In the genomic region with DNA sequence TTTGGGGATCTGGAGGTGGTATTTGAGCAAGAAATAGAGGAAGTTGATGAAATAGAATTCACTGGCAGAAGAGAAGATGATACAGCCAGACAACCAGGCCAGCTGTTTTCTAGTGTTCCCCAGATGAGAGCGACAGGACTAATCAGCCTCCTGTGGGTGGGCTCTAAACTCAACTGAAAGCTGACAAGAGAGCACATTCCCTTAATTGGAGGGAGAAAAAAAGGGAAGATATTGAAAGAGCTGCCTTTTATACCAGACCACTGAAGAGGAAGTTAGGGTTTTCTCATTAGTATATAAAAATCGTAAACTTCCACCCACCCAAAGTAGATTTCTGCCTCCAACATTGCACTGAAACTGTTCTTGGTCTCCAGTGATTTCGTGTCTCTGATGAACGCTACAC, we compare ENCODE assay signal across 21 cellular contexts. TPM values are rescaled to one million over a fixed set of nuclear protein-coding genes. Genes with fewer than 3 reads are reported as not detected.
DNase-seq lines count a peak whose midpoint lies in the region; ATAC-seq, FAIRE-seq and TF ChIP-seq lines count a peak whose summit lies in the region.
"Had no signal": no experiment of that assay in that cellular context is flagged by ENCODE, and none has a peak within 500 bp of the region (broad histone marks: within the 10 kb centered on the region; RNA-seq: fewer than 3 reads in every experiment).

No MANE protein-coding gene starts in this region.

- no peak overlapping the region for H3K4me3 Mint-ChIP-seq in natural killer cell
- no peak overlapping the region for H3K4me3 Mint-ChIP-seq in natural killer cell treated with Interleukin-12 subunit alpha and Interleukin-12 subunit beta and Interleukin-15 and Interleukin-18, amount 100 ng/mL, for 72 hours
- H3K4me3 Mint-ChIP-seq: CD8-positive, alpha-beta memory T cell had no signal

- H3K27ac Mint-ChIP-seq in natural killer cell, result peak overlapping the region; percentile 0 to 29
- H3K27ac Mint-ChIP-seq in natural killer cell treated with Interleukin-12 subunit alpha and Interleukin-12 subunit beta and Interleukin-15 and Interleukin-18, amount 100 ng/mL, for 72 hours, result peak overlapping the region in 1 of 2 donors; percentile 12
- H3K27ac Mint-ChIP-seq: progenitor cell of endocrine pancreas had no signal

- H3K27ac ChIP-seq in OCI-LY7 (ENCODE audit: low read depth, low read length, poor library complexity, severe bottlenecking) (no peak overlapping the region), H1 (ENCODE audit: low read depth, low read length) (no peak overlapping the region)

- H3K4me3 ChIP-seq in OCI-LY7 (ENCODE audit: low read depth, low read length, poor library complexity, severe bottlenecking) (no peak overlapping the region), H1 (ENCODE audit: extremely low read depth in 1 of 4, insufficient read depth in 2 of 4, low read depth in 3 of 4, low read length in 4 of 4) (no peak overlapping the region)
- H3K4me3 ChIP-seq: smooth muscle cell had no signal

- TF ChIP-seq CTCF in natural killer cell (IDR thresholded peaks at IDR 0.05), result no peak
- TF ChIP-seq CTCF in OCI-LY7 (conservative IDR thresholded peaks at IDR 0.05; ENCODE audit: low read length), result no peak
- no peak for TF ChIP-seq CTCF in H1 (IDR thresholded peaks at IDR 0.05; ENCODE audit: control extremely low read depth in 1 of 3, insufficient read depth in 1 of 3, low read depth in 1 of 3, low read length in 3 of 3)

- H3K9me3 ChIP-seq in OCI-LY7 (ENCODE audit: low read length), result no peaks in the 10 kb centered on the region
- H3K9me3 ChIP-seq in H1 (ENCODE audit: insufficient read depth in 2 of 2, low read depth in 1 of 2, low read length in 1 of 2), result no peaks in the 10 kb centered on the region

- TF ChIP-seq RAD21 in H1 (IDR thresholded peaks at IDR 0.05 in 1 of 2, conservative IDR thresholded peaks at IDR 0.05 in 1 of 2; ENCODE audit: low read depth in 2 of 2, low read length in 2 of 2), result no peak

- intact Hi-C loops in natural killer cell (cut with micrococcal nuclease) (no loop called here), OCI-LY7 (cut with micrococcal nuclease; ENCODE audit: unreplicated experiment) (no loop called here)

- H3K79me2 ChIP-seq in OCI-LY7 (ENCODE audit: insufficient read depth, low read depth, low read length), result no peaks in the 10 kb centered on the region
- H3K79me2 ChIP-seq in H1 (ENCODE audit: control insufficient read depth in 1 of 2, insufficient read depth in 2 of 2, low read length in 2 of 2), result no peaks in the 10 kb centered on the region

- no peaks in the 10 kb centered on the region for H3K79me1 ChIP-seq in H1 (ENCODE audit: low read depth, low read length)

- H3K27me3 ChIP-seq in H1 (replicated peaks in 1 of 4; ENCODE audit: control insufficient read depth in 3 of 4, extremely low read depth in 1 of 4, insufficient read depth in 3 of 4, low read length in 3 of 4), result no peaks in the 10 kb centered on the region

- ATAC-seq in natural killer cell (no peak), GM19463 (IDR thresholded peaks at IDR 0.05; ENCODE audit: unreplicated experiment) (no peak), GM21737 (IDR thresholded peaks at IDR 0.05; ENCODE audit: unreplicated experiment) (no peak), HG03342 (IDR thresholded peaks at IDR 0.05; ENCODE audit: unreplicated experiment) (no peak)
- ATAC-seq in natural killer cell treated with Interleukin-12 subunit alpha and Interleukin-12 subunit beta and Interleukin-15 and Interleukin-18, amount 100 ng/mL, for 72 hours, result no peak

- H3K23me2 ChIP-seq in H1 (ENCODE audit: low read depth, low read length), result no peaks in the 10 kb centered on the region

- H2AFZ ChIP-seq in OCI-LY7 (ENCODE audit: low read length) (no peak overlapping the region), H1 (ENCODE audit: low read length) (no peak overlapping the region)

- no peak overlapping the region for H3K4ac ChIP-seq in H1 (replicated peaks; ENCODE audit: insufficient read length, low read depth, low read length)

- no peak for TF ChIP-seq POLR2A in H1 (IDR thresholded peaks at IDR 0.05; ENCODE audit: control extremely low read depth in 1 of 2, low read depth in 2 of 2, low read length in 2 of 2)

- peaks cover 10 to 14% of the 10 kb centered on the region in 2 donors for H3K4me1 Mint-ChIP-seq in natural killer cell
- no peaks in the 10 kb centered on the region for H3K4me1 Mint-ChIP-seq in natural killer cell treated with Interleukin-12 subunit alpha and Interleukin-12 subunit beta and Interleukin-15 and Interleukin-18, amount 100 ng/mL, for 72 hours (ENCODE audit: low read depth in 2 of 2)

- peak overlapping the region; percentile 75; the same call in 1 of the 2 replicates for H2AK5ac ChIP-seq in H1 (ENCODE audit: low read depth, low read length)

- no peaks in the 10 kb centered on the region for H3K9me3 Mint-ChIP-seq in natural killer cell
- H3K9me3 Mint-ChIP-seq in natural killer cell treated with Interleukin-12 subunit alpha and Interleukin-12 subunit beta and Interleukin-15 and Interleukin-18, amount 100 ng/mL, for 72 hours, result no peaks in the 10 kb centered on the region
- H3K9me3 Mint-ChIP-seq: CD8-positive, alpha-beta memory T cell had no signal

- 91% methylated on average over 4 of the region's 4 CpGs; no CpG with 5 or more reads in 1 of the 2 experiments for WGBS in H1 (ENCODE audit: extremely low coverage in 1 of 2, insufficient coverage in 1 of 2, insufficient read length in 1 of 2, insufficient replicate concordance in 2 of 2, low coverage in 1 of 2, low lambda C conversion rate in 2 of 2, missing lambda C conversion rate in 1 of 2), 2 experiments

- no TSS peak for BruUV-seq in OCI-LY7 (replicated peaks; lab: Mats Ljungman, UMichigan)

- TF ChIP-seq EP300 in H1 (IDR thresholded peaks at IDR 0.05; ENCODE audit: borderline replicate concordance in 1 of 2, low read depth in 2 of 2, low read length in 2 of 2), result no peak

- H2BK120ac ChIP-seq in H1 (replicated peaks; ENCODE audit: low read depth, low read length), result no peak overlapping the region

- no peak overlapping the region for H3K18ac ChIP-seq in H1 (ENCODE audit: extremely low read depth, low read length)

- DNase-seq in natural killer cell, result no peak
- no peak for DNase-seq in natural killer cell treated with Interleukin-12 subunit alpha and Interleukin-12 subunit beta and Interleukin-15 and Interleukin-18, amount 100 ng/mL, for 72 hours (ENCODE audit: low spot score)
- DNase-seq in OCI-LY7 (ENCODE audit: low spot score), result no peak
- peak in 1 of 2 experiments; percentile 1 for DNase-seq in H1 (ENCODE audit: low read depth in 1 of 2, low spot score in 2 of 2)
- DNase-seq in mucosa of gallbladder (ENCODE audit: low spot score), result no peak
- DNase-seq: 8988T; activated CD4-positive, alpha-beta T cell treated with anti-CD3 and anti-CD28 coated beads for 1 hour; activated naive CD4-positive, alpha-beta T cell; CD8-positive, alpha-beta memory T cell; foreskin fibroblast; HCEC 1CT; NCI-H2081; NCI-H526 treated with DMSO at 0.1 percent for 48 hours; RPMI8226; T-helper 1 cell had no signal

- H3K23ac ChIP-seq in H1 (ENCODE audit: insufficient read length), result no peak overlapping the region

- POLR2A ChIA-PET in OCI-LY7 (lab: Charles Lee), result no interaction called here
- POLR2A ChIA-PET in H1 (lab: Charles Lee; ENCODE audit: partially characterized antibody), result no interaction called here

- no peak overlapping the region for H4K8ac ChIP-seq in H1 (ENCODE audit: extremely low read depth, insufficient read depth, low read length)

- no peak overlapping the region for H2BK20ac ChIP-seq in H1 (ENCODE audit: low read length)

- H3K27me3 Mint-ChIP-seq in natural killer cell (ENCODE audit: low read depth in 2 of 2), result no peaks in the 10 kb centered on the region
- H3K27me3 Mint-ChIP-seq in natural killer cell treated with Interleukin-12 subunit alpha and Interleukin-12 subunit beta and Interleukin-15 and Interleukin-18, amount 100 ng/mL, for 72 hours, result no peaks in the 10 kb centered on the region
- H3K27me3 Mint-ChIP-seq: progenitor cell of endocrine pancreas had no signal

- no peak overlapping the region for H3K9ac ChIP-seq in H1 (replicated peaks in 1 of 4; ENCODE audit: extremely low read depth in 1 of 4, low read depth in 3 of 4, low read length in 3 of 4)

- H3K14ac ChIP-seq in H1 (ENCODE audit: insufficient read length), result no peak overlapping the region

- CTCF ChIA-PET in OCI-LY7 (lab: Charles Lee; ENCODE audit: unreplicated experiment) (no interaction called here), H1 (lab: Charles Lee; ENCODE audit: partially characterized antibody) (interaction anchor here (1.3 to 1.5 kb wide), 2 partner anchors 21 to 91 kb away, joined by 3 to 4 read pairs; no protein-coding TSS in a partner anchor)

- H2BK12ac ChIP-seq in H1 (ENCODE audit: low read depth, low read length), result no peak overlapping the region

- H4K91ac ChIP-seq in H1 (replicated peaks; ENCODE audit: insufficient read length, low read length), result no peak overlapping the region

- H3K36me3 Mint-ChIP-seq in natural killer cell, result no peaks in the 10 kb centered on the region
- no peaks in the 10 kb centered on the region for H3K36me3 Mint-ChIP-seq in natural killer cell treated with Interleukin-12 subunit alpha and Interleukin-12 subunit beta and Interleukin-15 and Interleukin-18, amount 100 ng/mL, for 72 hours

- H3K4me2 ChIP-seq in OCI-LY7 (ENCODE audit: low read length) (peak overlapping the region; percentile 6; the same call in 1 of the 2 replicates), H1 (ENCODE audit: insufficient read depth in 1 of 2, low read depth in 2 of 2, low read length in 2 of 2) (no peak overlapping the region)
- H3K4me2 ChIP-seq: smooth muscle cell had no signal

- no peak for FAIRE-seq in H1 (lab: Jason Lieb, UNC)
- FAIRE-seq: colon had no signal

- H4K5ac ChIP-seq in H1 (ENCODE audit: insufficient read length, low read depth, low read length), result no peak overlapping the region

- H4K20me1 ChIP-seq in OCI-LY7 (ENCODE audit: insufficient read depth, low read length) (no peaks in the 10 kb centered on the region), H1 (replicated peaks in 1 of 2; ENCODE audit: control insufficient read depth in 1 of 2, insufficient read depth in 2 of 2, low read length in 2 of 2) (peaks cover 0 to 3% of the 10 kb centered on the region in 2 experiments)

- H3K56ac ChIP-seq in H1 (replicated peaks; ENCODE audit: insufficient read length, low read depth, low read length), result no peak overlapping the region

- no peak overlapping the region for H2BK5ac ChIP-seq in H1 (ENCODE audit: low read depth, low read length)

- H3K4me1 ChIP-seq in OCI-LY7 (ENCODE audit: insufficient read depth, low read length, poor library complexity, severe bottlenecking) (peaks cover 7% of the 10 kb centered on the region), H1 (replicated peaks in 1 of 4; ENCODE audit: control insufficient read depth in 3 of 4, insufficient read depth in 4 of 4, low read length in 3 of 4) (no peaks in the 10 kb centered on the region; a peak in 1 of 7 replicates)

- H3K9me2 ChIP-seq in OCI-LY7 (ENCODE audit: insufficient read depth, low read length), result no peaks in the 10 kb centered on the region

- no peaks in the 10 kb centered on the region for H3K36me3 ChIP-seq in OCI-LY7 (ENCODE audit: insufficient read depth, low read length)
- peaks cover 0 to 4% (median 2%) of the 10 kb centered on the region in 4 experiments; a peak in 3 of 8 replicates for H3K36me3 ChIP-seq in H1 (ENCODE audit: control insufficient read depth in 2 of 4, insufficient read depth in 4 of 4, low read length in 3 of 4)

- no peak overlapping the region for H2BK15ac ChIP-seq in H1 (ENCODE audit: low read length)

RNA-seq across cellular contexts. Expression of a gene that starts 6.5 kb away (rescaled TPM):
- total RNA-seq in natural killer cell, result 1 to 10 TPM; 3.2 to 8.0 (median 7.1) TPM
- under 1 TPM in 1 of 2 donors, not detected in 1; 0.81 TPM for total RNA-seq in natural killer cell treated with Interleukin-12 subunit alpha and Interleukin-12 subunit beta and Interleukin-15 and Interleukin-18, amount 100 ng/mL, for 72 hours
- total RNA-seq in OCI-LY7 (2014; rRNA removed; shearing (Covaris generic)), result not detected in 2 replicates
- not detected in 2 replicates for total RNA-seq in OCI-LY7 (2022)
- total RNA-seq in H1 (2021; fragmentation: NEBNext Ultra II Directional; extraction: Animal tissue kit (Norgen Biotek cat#: 25700)), result not detected in 2 replicates
- not detected in 2 replicates for polyA plus RNA-seq in H1 (2011; rRNA removed)
- polyA plus RNA-seq in H1 (2011; cell fraction: cytosol; rRNA removed), result 0.13 TPM
- not detected for polyA plus RNA-seq in H1 (2011; cell fraction: nucleus; rRNA removed)
- polyA plus RNA-seq in H1 (2012, experiment 1 of 2), result 0.11 to 0.41 TPM (median 0.15 TPM) in 3 of 4 replicates, not detected in the other
- not detected for polyA plus RNA-seq in H1 (2012, experiment 2 of 2)
- 0.26 TPM for polyA plus RNA-seq in H1 (2013, experiment 1 of 2)
- polyA plus RNA-seq in H1 (2013, experiment 2 of 2), result 0.15 TPM
- 0.16 TPM in 1 of 2 replicates, not detected in the other for polyA minus RNA-seq in H1 (2011; rRNA and poly(A)+ RNA removed)
- not detected for polyA minus RNA-seq in H1 (2011; cell fraction: cytosol; rRNA and poly(A)+ RNA removed)
- polyA minus RNA-seq in H1 (2011; cell fraction: nucleus; rRNA and poly(A)+ RNA removed), result not detected
- total RNA-seq in mucosa of gallbladder, result not detected
- total RNA-seq: progenitor cell of endocrine pancreas had no signal
- polyA plus RNA-seq: smooth muscle cell had no signal

RNA-seq across cellular contexts. Expression of a gene that starts 26.6 kb away (rescaled TPM):
- total RNA-seq in natural killer cell (1 to 10 TPM; 3.6 to 7.3 (median 5.4) TPM), OCI-LY7 (2022) (21.5 and 25.5 TPM in 2 replicates), mucosa of gallbladder (9.8 TPM)
- 10 to 100 TPM; 10.1 to 12.7 TPM for total RNA-seq in natural killer cell treated with Interleukin-12 subunit alpha and Interleukin-12 subunit beta and Interleukin-15 and Interleukin-18, amount 100 ng/mL, for 72 hours
- 17.9 and 18.1 TPM in 2 replicates for total RNA-seq in OCI-LY7 (2014; rRNA removed; shearing (Covaris generic))
- total RNA-seq in H1 (2021; fragmentation: NEBNext Ultra II Directional; extraction: Animal tissue kit (Norgen Biotek cat#: 25700)), result 9.7 and 10.9 TPM in 2 replicates
- 15.6 and 22.2 TPM in 2 replicates for polyA plus RNA-seq in H1 (2011; rRNA removed)
- polyA plus RNA-seq in H1 (2011; cell fraction: cytosol; rRNA removed), result 19.8 TPM
- 9.1 TPM for polyA plus RNA-seq in H1 (2011; cell fraction: nucleus; rRNA removed)
- polyA plus RNA-seq in H1 (2012, experiment 1 of 2), result 17.7 to 27.4 TPM (median 20.9 TPM) in 4 replicates
- 40.6 TPM for polyA plus RNA-seq in H1 (2012, experiment 2 of 2)
- 21.7 TPM for polyA plus RNA-seq in H1 (2013, experiment 1 of 2)
- polyA plus RNA-seq in H1 (2013, experiment 2 of 2), result 25.4 TPM
- 0.76 and 2.9 TPM in 2 replicates for polyA minus RNA-seq in H1 (2011; rRNA and poly(A)+ RNA removed)
- 2.7 TPM for polyA minus RNA-seq in H1 (2011; cell fraction: cytosol; rRNA and poly(A)+ RNA removed)
- polyA minus RNA-seq in H1 (2011; cell fraction: nucleus; rRNA and poly(A)+ RNA removed), result 2.7 TPM

RNA-seq across cellular contexts. Expression of a gene that starts 57.1 kb away (rescaled TPM):
- total RNA-seq in natural killer cell (100 to 1,000 TPM; 105 to 123 (median 110) TPM), OCI-LY7 (2022) (20.6 and 27.1 TPM in 2 replicates), mucosa of gallbladder (54.9 TPM)
- total RNA-seq in natural killer cell treated with Interleukin-12 subunit alpha and Interleukin-12 subunit beta and Interleukin-15 and Interleukin-18, amount 100 ng/mL, for 72 hours, result 100 to 1,000 TPM in 1 of 2 donors, 10 to 100 TPM in 1; 99.7 to 129 TPM
- total RNA-seq in OCI-LY7 (2014; rRNA removed; shearing (Covaris generic)), result 21.3 and 21.6 TPM in 2 replicates
- 30.2 and 31.8 TPM in 2 replicates for total RNA-seq in H1 (2021; fragmentation: NEBNext Ultra II Directional; extraction: Animal tissue kit (Norgen Biotek cat#: 25700))
- polyA plus RNA-seq in H1 (2011; rRNA removed), result 17.5 and 19.9 TPM in 2 replicates
- 21.9 TPM for polyA plus RNA-seq in H1 (2011; cell fraction: cytosol; rRNA removed)
- polyA plus RNA-seq in H1 (2011; cell fraction: nucleus; rRNA removed), result 22.5 TPM
- polyA plus RNA-seq in H1 (2012, experiment 1 of 2), result 21.3 to 27.3 TPM (median 24.4 TPM) in 4 replicates
- polyA plus RNA-seq in H1 (2012, experiment 2 of 2), result 7.1 TPM
- 17.0 TPM for polyA plus RNA-seq in H1 (2013, experiment 1 of 2)
- 18.8 TPM for polyA plus RNA-seq in H1 (2013, experiment 2 of 2)
- 55.5 and 69.8 TPM in 2 replicates for polyA minus RNA-seq in H1 (2011; rRNA and poly(A)+ RNA removed)
- 40.4 TPM for polyA minus RNA-seq in H1 (2011; cell fraction: cytosol; rRNA and poly(A)+ RNA removed)
- 28.9 TPM for polyA minus RNA-seq in H1 (2011; cell fraction: nucleus; rRNA and poly(A)+ RNA removed)
